ENCODE assay signal across 16 cellular contexts in genomic region chr3:37216597-37217097, GRCh38. TPM values are rescaled to one million over a fixed set of nuclear protein-coding genes. Genes with fewer than 3 reads are reported as not detected.
DNase-seq lines count a peak whose midpoint lies in the region; ATAC-seq lines count a peak whose summit lies in the region.
"Had no signal": no experiment of that assay in that cellular context is flagged by ENCODE, and none has a peak within 500 bp of the region (broad histone marks: within the 10 kb centered on the region; RNA-seq: fewer than 3 reads in every experiment).

No MANE protein-coding gene starts in this region.

- no peaks in the 10 kb centered on the region for H3K27me3 Mint-ChIP-seq in activated naive CD4-positive, alpha-beta T cell treated with anti-CD3 and anti-CD28 coated beads, Interleukin-2, amount 50 U/mL, for 24 hours

- no peak for DNase-seq in activated naive CD4-positive, alpha-beta T cell treated with Interleukin-2 at 50 U/mL for 16 hours
- DNase-seq in Jurkat, Clone E6-1 (ENCODE audit: low read depth, low spot score): peak; percentile 89
- DNase-seq in central memory CD4-positive, alpha-beta T cell: peak; percentile 52
- no peak for DNase-seq in stimulated activated effector memory CD8-positive, alpha-beta T cell treated with anti-CD3 and anti-CD28 coated beads, Interleukin-12 subunit alpha, Interleukin-12 subunit beta, amount 100 ng/mL, for 72 hours (ENCODE audit: low spot score in 2 of 2)
- DNase-seq in DMS53 (lab: John Stamatoyannopoulos, UW): no peak
- DNase-seq in cerebellar nuclear complex (lab: John Stamatoyannopoulos, UW): no peak
- DNase-seq: AML-193, GOT3, NCI-H1417, NCI-H1930, NCI-H510A, NCI-H82, Right ventricle myocardium superior had no signal

- peak; percentile 80 for ATAC-seq in stimulated activated effector memory CD8-positive, alpha-beta T cell treated with anti-CD3 and anti-CD28 coated beads, Interleukin-12 subunit alpha, Interleukin-12 subunit beta, amount 100 ng/mL, for 72 hours
- no peak for ATAC-seq in HG02938 (IDR thresholded peaks at IDR 0.05; ENCODE audit: unreplicated experiment)
- ATAC-seq: Panc1 had no signal

- H3K4me3 Mint-ChIP-seq in activated naive CD4-positive, alpha-beta T cell treated with anti-CD3 and anti-CD28 coated beads, Interleukin-2, amount 50 U/mL, for 24 hours: no peak overlapping the region
- H3K4me3 Mint-ChIP-seq in stimulated activated effector memory CD8-positive, alpha-beta T cell treated with anti-CD3 and anti-CD28 coated beads, Interleukin-12 subunit alpha, Interleukin-12 subunit beta, amount 100 ng/mL, for 72 hours: peak overlapping the region; percentile 37

- H3K4me3 ChIP-seq in Jurkat, Clone E6-1 (ENCODE audit: low read length): peak overlapping the region; percentile 39

- H3K36me3 Mint-ChIP-seq in activated naive CD4-positive, alpha-beta T cell treated with anti-CD3 and anti-CD28 coated beads, Interleukin-2, amount 50 U/mL, for 24 hours: no peaks in the 10 kb centered on the region
- no peaks in the 10 kb centered on the region for H3K36me3 Mint-ChIP-seq in stimulated activated effector memory CD8-positive, alpha-beta T cell treated with anti-CD3 and anti-CD28 coated beads, Interleukin-12 subunit alpha, Interleukin-12 subunit beta, amount 100 ng/mL, for 72 hours

- H3K4me1 Mint-ChIP-seq in activated naive CD4-positive, alpha-beta T cell treated with anti-CD3 and anti-CD28 coated beads, Interleukin-2, amount 50 U/mL, for 24 hours: peaks cover 18% of the 10 kb centered on the region
- peaks cover 50% of the 10 kb centered on the region for H3K4me1 Mint-ChIP-seq in stimulated activated effector memory CD8-positive, alpha-beta T cell treated with anti-CD3 and anti-CD28 coated beads, Interleukin-12 subunit alpha, Interleukin-12 subunit beta, amount 100 ng/mL, for 72 hours

- peak overlapping the region; percentile 18 for H3K27ac Mint-ChIP-seq in activated naive CD4-positive, alpha-beta T cell treated with anti-CD3 and anti-CD28 coated beads, Interleukin-2, amount 50 U/mL, for 24 hours
- no peak overlapping the region for H3K27ac Mint-ChIP-seq in stimulated activated effector memory CD8-positive, alpha-beta T cell treated with anti-CD3 and anti-CD28 coated beads, Interleukin-12 subunit alpha, Interleukin-12 subunit beta, amount 100 ng/mL, for 72 hours

- no peaks in the 10 kb centered on the region for H3K9me3 Mint-ChIP-seq in activated naive CD4-positive, alpha-beta T cell treated with anti-CD3 and anti-CD28 coated beads, Interleukin-2, amount 50 U/mL, for 24 hours
- no peaks in the 10 kb centered on the region for H3K9me3 Mint-ChIP-seq in stimulated activated effector memory CD8-positive, alpha-beta T cell treated with anti-CD3 and anti-CD28 coated beads, Interleukin-12 subunit alpha, Interleukin-12 subunit beta, amount 100 ng/mL, for 72 hours

RNA-seq across cellular contexts. Expression of gene GOLGA4, which starts 26.4 kb away (rescaled TPM):
- 15.7 TPM for polyA plus RNA-seq in Jurkat, Clone E6-1 (2012; ENCODE audit: insufficient read depth, insufficient read length)

RNA-seq across cellular contexts. Expression of gene LRRFIP2, which starts 42.3 kb away (rescaled TPM):
- 40.1 TPM for polyA plus RNA-seq in Jurkat, Clone E6-1 (2012; ENCODE audit: insufficient read depth, insufficient read length)

Comparison
In these comparisons a context has a peak if more than half of its experiments do, and no peak if none do; other contexts are left out.
1. DNase-seq: peak in Jurkat, Clone E6-1 (single experiment) and central memory CD4-positive, alpha-beta T cell (single experiment); none in activated naive CD4-positive, alpha-beta T cell treated with Interleukin-2 at 50 U/mL for 16 hours (single experiment), stimulated activated effector memory CD8-positive, alpha-beta T cell treated with anti-CD3 and anti-CD28 coated beads, Interleukin-12 subunit alpha, Interleukin-12 subunit beta, amount 100 ng/mL, for 72 hours (0 of 2), DMS53 (single experiment) and cerebellar nuclear complex (0 of 2).